16 cellular contexts compared by ENCODE assay signal in the genomic region with DNA sequence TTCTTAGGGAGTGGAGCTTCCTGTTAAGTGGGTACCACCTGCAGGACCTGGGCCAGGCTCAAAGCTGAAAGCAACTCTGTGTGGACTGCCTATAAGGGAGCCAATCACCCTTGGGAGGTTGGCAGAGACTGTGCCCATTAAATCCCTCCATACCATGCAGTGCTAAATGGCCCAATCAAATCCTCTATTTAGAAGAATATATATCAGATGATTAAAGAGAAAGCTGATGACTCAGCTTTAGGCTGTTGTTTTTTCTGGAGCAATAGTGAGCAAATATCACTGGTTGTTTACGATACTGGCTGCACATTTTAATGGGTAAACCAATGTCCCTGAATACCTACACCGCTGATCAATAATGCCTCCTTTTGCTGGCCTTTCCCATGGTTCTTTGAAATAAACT.
DNase-seq lines count a peak whose midpoint lies in the region; ATAC-seq, FAIRE-seq and TF ChIP-seq lines count a peak whose summit lies in the region.
"Had no signal": no experiment of that assay in that cellular context is flagged by ENCODE, and none has a peak within 500 bp of the region (broad histone marks: within the 10 kb centered on the region; RNA-seq: fewer than 3 reads in every experiment).

No MANE protein-coding gene starts in this region.

- peaks cover 20% of the 10 kb centered on the region for H3K4me1 Mint-ChIP-seq in MCF 10A (ENCODE audit: insufficient read depth, unreplicated experiment)
- H3K4me1 Mint-ChIP-seq: CD4-positive, alpha-beta memory T cell had no signal

- TF ChIP-seq CTCF in MCF 10A (IDR thresholded peaks at IDR 0.05; ENCODE audit: unreplicated experiment) (no peak), breast epithelium (IDR thresholded peaks at IDR 0.05) (no peak), mammary epithelial cell (conservative IDR thresholded peaks at IDR 0.05 in 1 of 2, IDR thresholded peaks at IDR 0.05 in 1 of 2; ENCODE audit: extremely low read depth in 1 of 2, insufficient read depth in 1 of 2, low read depth in 1 of 2, low read length in 2 of 2) (no peak), foreskin keratinocyte (conservative IDR thresholded peaks at IDR 0.05) (no peak)

- peaks cover 11% of the 10 kb centered on the region for H3K36me3 Mint-ChIP-seq in MCF 10A (ENCODE audit: insufficient read depth, unreplicated experiment)
- H3K36me3 Mint-ChIP-seq: CD4-positive, alpha-beta memory T cell had no signal

- dilution Hi-C loops in mammary epithelial cell (cut with HindIII; ENCODE audit: low sequenced_read_pairs): no loop called here

- H2AFZ ChIP-seq in mammary epithelial cell (ENCODE audit: low read depth, low read length): no peak overlapping the region

- no peak overlapping the region for H3K4me2 ChIP-seq in mammary epithelial cell (ENCODE audit: insufficient read depth, low read depth, low read length)

- intact Hi-C loops in MCF 10A (cut with micrococcal nuclease) (no loop called here), breast epithelium (cut with DNase I; ENCODE audit: low total_unique reads) (no loop called here), mammary epithelial cell (cut with micrococcal nuclease) (no loop called here)

- WGBS in mammary epithelial cell (ENCODE audit: low coverage, missing lambda C conversion rate): 100% methylated on average over 2 of the region's 2 CpGs

- no peak overlapping the region for H3K9ac ChIP-seq in mammary epithelial cell (ENCODE audit: insufficient read depth, low read length)

- no peaks in the 10 kb centered on the region for H3K27me3 Mint-ChIP-seq in MCF 10A (ENCODE audit: insufficient read depth, unreplicated experiment)
- H3K27me3 Mint-ChIP-seq: CD4-positive, alpha-beta memory T cell had no signal

- H3K9me3 ChIP-seq in breast epithelium (no peaks in the 10 kb centered on the region), mammary epithelial cell (replicated peaks; ENCODE audit: insufficient read depth, low read length) (no peaks in the 10 kb centered on the region)

- H3K27ac ChIP-seq in breast epithelium (no peak overlapping the region), mammary epithelial cell (ENCODE audit: insufficient read depth, low read depth, low read length) (peak overlapping the region; percentile 71), foreskin keratinocyte (peak overlapping the region; percentile 88), substantia nigra (ENCODE audit: low read depth, low read length, poor library complexity, severe bottlenecking) (no peak overlapping the region)

- no peaks in the 10 kb centered on the region for H3K79me2 ChIP-seq in mammary epithelial cell (ENCODE audit: insufficient read depth, low read length)

- H3K27ac Mint-ChIP-seq in MCF 10A (ENCODE audit: low read depth, unreplicated experiment): peak overlapping the region; percentile 74
- H3K27ac Mint-ChIP-seq: CD4-positive, alpha-beta memory T cell had no signal

- no peak overlapping the region for H3K4me3 ChIP-seq in breast epithelium
- H3K4me3 ChIP-seq in mammary epithelial cell (replicated peaks in 1 of 3; ENCODE audit: insufficient read depth in 1 of 3, low read depth in 2 of 3, low read length in 3 of 3): no peak overlapping the region

- H3K27me3 ChIP-seq in breast epithelium (no peaks in the 10 kb centered on the region), mammary epithelial cell (ENCODE audit: insufficient read depth, low read length) (no peaks in the 10 kb centered on the region), foreskin keratinocyte (no peaks in the 10 kb centered on the region)

- in situ Hi-C loops in mammary epithelial cell (cut with MboI; ENCODE audit: low sequenced_read_pairs in 2 of 2): no loop called here

- CTCF ChIA-PET in MCF 10A (lab: Yijun Ruan, JAX): interaction anchor here (1.0 kb wide), 1 partner anchor 311 kb away, joined by 3 read pairs; no protein-coding TSS in a partner anchor
- CTCF ChIA-PET in mammary epithelial cell (lab: Charles Lee; ENCODE audit: low non-redundant PET): no interaction called here

- H3K4me1 ChIP-seq in breast epithelium (peaks cover 0 to 1% of the 10 kb centered on the region in 2 donors), mammary epithelial cell (ENCODE audit: insufficient read depth, low read length) (peaks cover 35% of the 10 kb centered on the region), foreskin keratinocyte (peaks cover 27% of the 10 kb centered on the region)

- no peak for TF ChIP-seq POLR2A in breast epithelium (IDR thresholded peaks at IDR 0.05)

- peaks cover 23% of the 10 kb centered on the region for H3K9me3 Mint-ChIP-seq in MCF 10A (ENCODE audit: unreplicated experiment)

- POLR2A ChIA-PET in MCF 10A (lab: Yijun Ruan, JAX): interaction anchor here (0.7 to 2.6 kb wide), 8 partner anchors 8 to 193 kb away, joined by 3 to 9 read pairs (median 5); no protein-coding TSS in a partner anchor

- no peaks in the 10 kb centered on the region for H4K20me1 ChIP-seq in mammary epithelial cell (ENCODE audit: insufficient read depth, low read length)

- peak; percentile 53 for FAIRE-seq in urothelium cell line (lab: Jason Lieb, UNC)
- FAIRE-seq: A204.1, H1 had no signal

- no peak overlapping the region for H3K4me3 Mint-ChIP-seq in MCF 10A (ENCODE audit: unreplicated experiment)
- H3K4me3 Mint-ChIP-seq: CD4-positive, alpha-beta memory T cell had no signal

- BruUV-seq in MCF 10A (replicated peaks; lab: Mats Ljungman, UMichigan) (no TSS peak), mammary epithelial cell (replicated peaks; lab: Mats Ljungman, UMichigan) (no TSS peak)

- peak; percentile 19 for ATAC-seq in foreskin keratinocyte

- DNase-seq in MCF 10A (ENCODE audit: unreplicated experiment) (peak; percentile 33), breast epithelium (ENCODE audit: low spot score in 2 of 2) (no peak), mammary epithelial cell (peak; percentile 43), foreskin keratinocyte (no peak), urothelium cell line (ENCODE audit: low spot score) (no peak), substantia nigra (lab: John Stamatoyannopoulos, UW) (no peak), RPMI8226 (no peak)
- DNase-seq in NK-92 treated with Interleukin-12 subunit alpha and Interleukin-12 subunit beta, amount 100 ng/mL, for 24 hours (lab: John Stamatoyannopoulos, UW): no peak
- DNase-seq: NCI-H1092, NCI-H1436 treated with DMSO at 0.1 percent for 48 hours, NCI-H2029, NCI-H2171, NCI-H446 treated with DMSO at 0.1 percent for 48 hours had no signal

- no peaks in the 10 kb centered on the region for H3K36me3 ChIP-seq in breast epithelium
- no peaks in the 10 kb centered on the region for H3K36me3 ChIP-seq in mammary epithelial cell (ENCODE audit: insufficient read depth, low read length)

Comparison
In these comparisons a context has a peak if more than half of its experiments do, and no peak if none do; other contexts are left out.
1. DNase-seq: peak in MCF 10A (single experiment) and mammary epithelial cell (single experiment); none in breast epithelium (0 of 2), foreskin keratinocyte (0 of 2), urothelium cell line (single experiment), substantia nigra (0 of 49), RPMI8226 (single experiment) and NK-92 treated with Interleukin-12 subunit alpha and Interleukin-12 subunit beta, amount 100 ng/mL, for 24 hours (single experiment).
2. H3K27ac ChIP-seq: peak in mammary epithelial cell (single experiment) and foreskin keratinocyte (single experiment); none in breast epithelium (0 of 2) and substantia nigra (single experiment).